1 cellular context compared by ENCODE assay signal in genomic region chr16:88784074-88784855, GRCh38.
TF ChIP-seq lines count a peak whose summit lies in the region.

No MANE protein-coding gene starts in this region.

TF ChIP-seq in HepG2, 621 proteins besides CTCF, POLR2A, EP300 and RAD21 (continued from another document and continues in another):
- TF ChIP-seq ZNF567 (CRISPR knock-in tag; IDR thresholded peaks at IDR 0.05; ENCODE audit: borderline replicate concordance) (no peak), ZBTB44 (CRISPR knock-in tag; IDR thresholded peaks at IDR 0.05) (no peak), TERF1 (CRISPR knock-in tag; IDR thresholded peaks at IDR 0.05) (no peak), ZNF879 (CRISPR knock-in tag; IDR thresholded peaks at IDR 0.05) (no peak), ZNF704 (CRISPR knock-in tag; IDR thresholded peaks at IDR 0.05; ENCODE audit: borderline replicate concordance) (no peak), ARID4A (CRISPR knock-in tag; IDR thresholded peaks at IDR 0.05; ENCODE audit: borderline replicate concordance) (no peak), ZNF691 (CRISPR knock-in tag; IDR thresholded peaks at IDR 0.05; ENCODE audit: borderline replicate concordance, low read depth) (no peak), WIZ (CRISPR knock-in tag; IDR thresholded peaks at IDR 0.05) (no peak), HOXD1 (CRISPR knock-in tag; IDR thresholded peaks at IDR 0.05) (peak; percentile 46; the same call in 1 of the 2 replicates), ZFP37 (CRISPR knock-in tag; IDR thresholded peaks at IDR 0.05; ENCODE audit: borderline replicate concordance) (no peak), SALL1 (CRISPR knock-in tag; IDR thresholded peaks at IDR 0.05) (0 out of 2 replicates have a peak, but pooled peaks have one; percentile 6), ZNF546 (CRISPR knock-in tag; conservative IDR thresholded peaks at IDR 0.05) (no peak), GATAD2A (CRISPR knock-in tag; IDR thresholded peaks at IDR 0.05) (peak; percentile 21), KLF12 (CRISPR knock-in tag; IDR thresholded peaks at IDR 0.05; ENCODE audit: borderline replicate concordance) (no peak), YEATS2 (CRISPR knock-in tag; IDR thresholded peaks at IDR 0.05; ENCODE audit: borderline replicate concordance) (no peak; the same call in 1 of the 2 replicates), RNF2 (conservative IDR thresholded peaks at IDR 0.05; ENCODE audit: low read depth) (peak; percentile 65; the same call in 1 of the 2 replicates), HOXA5 (CRISPR knock-in tag; IDR thresholded peaks at IDR 0.05) (no peak), ZBTB7B (CRISPR knock-in tag; IDR thresholded peaks at IDR 0.05) (peak; percentile 62; the same call in 1 of the 2 replicates), ZNF264 (CRISPR knock-in tag; IDR thresholded peaks at IDR 0.05) (peak; percentile 16; the same call in 1 of the 2 replicates), KMT2A (CRISPR knock-in tag; IDR thresholded peaks at IDR 0.05) (peak; percentile 39; the same call in 1 of the 2 replicates), SNAPC4 (CRISPR knock-in tag; IDR thresholded peaks at IDR 0.05) (no peak), ZNF605 (CRISPR knock-in tag; IDR thresholded peaks at IDR 0.05) (no peak), RBFOX2 (IDR thresholded peaks at IDR 0.05; ENCODE audit: low read depth, low read length) (peak; percentile 72), MBD4 (IDR thresholded peaks at IDR 0.05; ENCODE audit: borderline replicate concordance, low read length) (no peak), DNMT1 (CRISPR knock-in tag; IDR thresholded peaks at IDR 0.05) (no peak), ZNF296 (CRISPR knock-in tag; conservative IDR thresholded peaks at IDR 0.05) (no peak), ZNF619 (CRISPR knock-in tag; IDR thresholded peaks at IDR 0.05) (no peak), FOXA1 (IDR thresholded peaks at IDR 0.05) (no peak), FOXA1 (CRISPR knock-in tag; IDR thresholded peaks at IDR 0.05) (0 out of 2 replicates have a peak, but pooled peaks have one; percentile 6), ZNF703 (CRISPR knock-in tag; IDR thresholded peaks at IDR 0.05; ENCODE audit: borderline replicate concordance) (no peak), ZNF792 (CRISPR knock-in tag; IDR thresholded peaks at IDR 0.05) (no peak; the same call in none of the 2 replicates), NR0B2 (CRISPR knock-in tag; IDR thresholded peaks at IDR 0.05) (peak; percentile 79), RXRA (CRISPR knock-in tag; IDR thresholded peaks at IDR 0.05) (0 out of 2 replicates have a peak, but pooled peaks have one; percentile 1), MTA3 (CRISPR knock-in tag; IDR thresholded peaks at IDR 0.05) (no peak), ZSCAN31 (CRISPR knock-in tag; IDR thresholded peaks at IDR 0.05; ENCODE audit: low read depth) (no peak), TIGD3 (CRISPR knock-in tag; IDR thresholded peaks at IDR 0.05; ENCODE audit: borderline replicate concordance) (no peak), ZSCAN12 (CRISPR knock-in tag; IDR thresholded peaks at IDR 0.05) (no peak), HOXA7 (CRISPR knock-in tag; IDR thresholded peaks at IDR 0.05) (no peak), E2F1 (CRISPR knock-in tag; IDR thresholded peaks at IDR 0.05) (no peak), ZNF251 (CRISPR knock-in tag; IDR thresholded peaks at IDR 0.05) (no peak), NFE2 (CRISPR knock-in tag; IDR thresholded peaks at IDR 0.05) (no peak), ZNF18 (CRISPR knock-in tag; IDR thresholded peaks at IDR 0.05; ENCODE audit: insufficient replicate concordance) (no peak)
